Comparison of ENCODE assay signal across 12 cellular contexts in genomic region chr5:11619339-11620028, GRCh38.
DNase-seq lines count a peak whose midpoint lies in the region; ATAC-seq, FAIRE-seq and TF ChIP-seq lines count a peak whose summit lies in the region.
"Had no signal": no experiment of that assay in that cellular context is flagged by ENCODE, and none has a peak within 500 bp of the region (broad histone marks: within the 10 kb centered on the region; RNA-seq: fewer than 3 reads in every experiment).

No MANE protein-coding gene starts in this region.

- in situ Hi-C loops in astrocyte of the cerebellum (cut with HindIII; ENCODE audit: low sequenced_read_pairs): no loop called here

- H3K9me3 Mint-ChIP-seq in effector memory CD8-positive, alpha-beta T cell: peaks cover 0 to 4% of the 10 kb centered on the region in 2 donors
- H3K9me3 Mint-ChIP-seq: T-helper 1 cell treated with Interleukin-12 subunit alpha and Interleukin-12 subunit beta and Interleukin-4 antibody, amounts not matched to agents 30 μg/mL and 1 μg/mL, for 36 hours had no signal

- H3K36me3 Mint-ChIP-seq in effector memory CD8-positive, alpha-beta T cell (ENCODE audit: insufficient read depth): no peaks in the 10 kb centered on the region

- no peak for FAIRE-seq in D721Med (lab: Jason Lieb, UNC)

- no peak overlapping the region for H3K27ac ChIP-seq in mesendoderm (ENCODE audit: low read depth, low read length)
- H3K27ac ChIP-seq: ovary had no signal

- no peak overlapping the region for H3K9ac ChIP-seq in mesendoderm (ENCODE audit: low read length)

- no peaks in the 10 kb centered on the region for H3K79me1 ChIP-seq in mesendoderm (ENCODE audit: low read length)

- no peaks in the 10 kb centered on the region for H3K79me2 ChIP-seq in mesendoderm (ENCODE audit: control insufficient read depth, insufficient read depth, low read length)

- no peaks in the 10 kb centered on the region for H3K4me1 ChIP-seq in mesendoderm (ENCODE audit: control insufficient read depth, low read depth, low read length)

- no peaks in the 10 kb centered on the region for H3K27me3 Mint-ChIP-seq in effector memory CD8-positive, alpha-beta T cell

- no peaks in the 10 kb centered on the region for H3K27me3 ChIP-seq in mesendoderm (ENCODE audit: insufficient read depth, low read length, poor library complexity)
- H3K27me3 ChIP-seq: ovary had no signal

- no peak overlapping the region for H3K18ac ChIP-seq in mesendoderm (ENCODE audit: low read length)

- H3K56ac ChIP-seq in mesendoderm (ENCODE audit: low read length): no peak overlapping the region

- H2BK15ac ChIP-seq in mesendoderm (replicated peaks; ENCODE audit: low read depth): no peak overlapping the region

- no peak overlapping the region for H2BK120ac ChIP-seq in mesendoderm (ENCODE audit: low read depth, low read length)

- ATAC-seq in HG03196 (IDR thresholded peaks at IDR 0.05; ENCODE audit: unreplicated experiment): no peak
- ATAC-seq in effector memory CD8-positive, alpha-beta T cell (replicated peaks): no peak

- no peak overlapping the region for H3K4ac ChIP-seq in mesendoderm (ENCODE audit: low read depth, low read length)

- no peak overlapping the region for H3K4me2 ChIP-seq in mesendoderm (ENCODE audit: low read length)

- H3K4me1 Mint-ChIP-seq in effector memory CD8-positive, alpha-beta T cell (ENCODE audit: low read depth in 2 of 2): no peaks in the 10 kb centered on the region

- H2AK5ac ChIP-seq in mesendoderm (ENCODE audit: low read length): no peak overlapping the region

- WGBS in mesendoderm (ENCODE audit: extremely low coverage, insufficient coverage, low lambda C conversion rate): no CpG with 5 or more reads among the region's 1 CpG

- no peak for TF ChIP-seq POLR2A in NB4 (IDR thresholded peaks at IDR 0.05; ENCODE audit: extremely low read depth, insufficient read length)

- H3K27ac Mint-ChIP-seq in effector memory CD8-positive, alpha-beta T cell: no peak overlapping the region
- H3K27ac Mint-ChIP-seq: T-helper 1 cell treated with Interleukin-12 subunit alpha and Interleukin-12 subunit beta and Interleukin-4 antibody, amounts not matched to agents 30 μg/mL and 1 μg/mL, for 36 hours had no signal

- no peak overlapping the region for H2BK5ac ChIP-seq in mesendoderm (ENCODE audit: low read length)

- TF ChIP-seq CTCF in D721Med (IDR thresholded peaks at IDR 0.05; ENCODE audit: insufficient read depth, missing control alignments) (peak; percentile 50), NB4 (IDR thresholded peaks at IDR 0.05; ENCODE audit: low read depth, low read length) (peak; percentile 17), astrocyte of the cerebellum (IDR thresholded peaks at IDR 0.05; ENCODE audit: low read depth, low read length, missing control alignments) (peak; percentile 42), GM20000 (IDR thresholded peaks at IDR 0.05; ENCODE audit: extremely low read depth, missing control alignments) (no peak)

- H3K4me3 ChIP-seq in NB4 (ENCODE audit: low read depth, low read length): no peak overlapping the region
- no peak overlapping the region for H3K4me3 ChIP-seq in astrocyte of the cerebellum (ENCODE audit: low read depth, low read length)
- H3K4me3 ChIP-seq in mesendoderm (ENCODE audit: low read length): no peak overlapping the region
- H3K4me3 ChIP-seq: ovary had no signal

- DNase-seq in D721Med (ENCODE audit: insufficient read length, low spot score) (no peak), NB4 (ENCODE audit: low read depth) (peak; percentile 31), astrocyte of the cerebellum (ENCODE audit: low read depth) (no peak), mesendoderm (peak; percentile 28), GM20000 (ENCODE audit: low spot score) (no peak)
- no peak for DNase-seq in effector memory CD8-positive, alpha-beta T cell
- DNase-seq in stimulated activated CD4-positive, alpha-beta T cell treated with anti-CD3 and anti-CD28 coated beads, Interleukin-1b, Interleukin-23, amount 100 ng/mL, for 48 hours: no peak
- DNase-seq: activated CD8-positive, alpha-beta memory T cell treated with anti-CD3 and anti-CD28 coated beads, Interleukin-2, amount 50 U/mL, for 4 hours; DMS153; ovary had no signal

- no peak overlapping the region for H3K4me3 Mint-ChIP-seq in effector memory CD8-positive, alpha-beta T cell
- H3K4me3 Mint-ChIP-seq: T-helper 1 cell treated with Interleukin-12 subunit alpha and Interleukin-12 subunit beta and Interleukin-4 antibody, amounts not matched to agents 30 μg/mL and 1 μg/mL, for 36 hours had no signal

- no peaks in the 10 kb centered on the region for H3K36me3 ChIP-seq in mesendoderm (ENCODE audit: control insufficient read depth, insufficient read depth, low read length)
- H3K36me3 ChIP-seq: ovary had no signal

- H3K23ac ChIP-seq in mesendoderm (ENCODE audit: low read length): no peak overlapping the region

- no peak overlapping the region for H4K5ac ChIP-seq in mesendoderm (ENCODE audit: low read length)

- no peak overlapping the region for H4K8ac ChIP-seq in mesendoderm (ENCODE audit: low read depth, low read length)

Comparison
In these comparisons a context has a peak if more than half of its experiments do, and no peak if none do; other contexts are left out.
1. DNase-seq: peak in NB4 (single experiment) and mesendoderm (single experiment); none in D721Med (single experiment), astrocyte of the cerebellum (single experiment), GM20000 (single experiment), effector memory CD8-positive, alpha-beta T cell (0 of 3) and stimulated activated CD4-positive, alpha-beta T cell treated with anti-CD3 and anti-CD28 coated beads, Interleukin-1b, Interleukin-23, amount 100 ng/mL, for 48 hours (single experiment).